ENCODE assay signal across 8 cellular contexts in genomic region chr7:101163281-101164070, GRCh38. TPM values are rescaled to one million over a fixed set of nuclear protein-coding genes. Genes with fewer than 3 reads are reported as not detected.
A peak's percentile ranks its signal among the peaks of the same experiment; 100 is the strongest.
DNase-seq lines count a peak whose midpoint lies in the region; TF ChIP-seq lines count a peak whose summit lies in the region.

No MANE protein-coding gene starts in this region.

- BruUV-seq in Calu3 (replicated peaks; lab: Mats Ljungman, UMichigan), result no TSS peak

- peaks cover 28% of the 10 kb centered on the region for H3K4me1 Mint-ChIP-seq in Calu3 (ENCODE audit: low read depth, unreplicated experiment)
- H3K4me1 Mint-ChIP-seq in HFFc6 (ENCODE audit: low read depth), result peaks cover 48% of the 10 kb centered on the region

- H3K36me3 ChIP-seq in ectodermal cell (ENCODE audit: control insufficient read depth, insufficient read depth, low read length) (no peaks in the 10 kb centered on the region), neuron (ENCODE audit: insufficient read depth, low read length) (peaks cover 13% of the 10 kb centered on the region), uterus (no peaks in the 10 kb centered on the region)

- H3K27me3 ChIP-seq in ectodermal cell (ENCODE audit: control insufficient read depth, insufficient read depth, low read length, poor library complexity, severe bottlenecking), result peaks cover 74% of the 10 kb centered on the region
- H3K27me3 ChIP-seq in neuron (ENCODE audit: insufficient read depth, low read length), result peaks cover 16% of the 10 kb centered on the region
- H3K27me3 ChIP-seq in uterus, result peaks cover 30 to 32% of the 10 kb centered on the region in 2 donors

- intact Hi-C loops in Calu3 (cut with micrococcal nuclease; ENCODE audit: unreplicated experiment) (no loop called here), posterior vena cava (cut with DNase I) (loop anchor here (5.0 to 10.0 kb wide), 2 partner anchors 111 to 719 kb away; no protein-coding TSS in a partner anchor), uterus (cut with DNase I; ENCODE audit: low total_unique reads) (no loop called here)

- TF ChIP-seq POLR2A in uterus (IDR thresholded peaks at IDR 0.05), result no peak

- no peaks in the 10 kb centered on the region for H3K9me3 Mint-ChIP-seq in Calu3 (ENCODE audit: low read depth, unreplicated experiment)
- no peaks in the 10 kb centered on the region for H3K9me3 Mint-ChIP-seq in HFFc6

- no peak overlapping the region for H3K27ac ChIP-seq in ectodermal cell (ENCODE audit: insufficient read depth, low read depth, low read length, poor library complexity, severe bottlenecking)
- H3K27ac ChIP-seq in uterus, result no peak overlapping the region

- DNase-seq in Calu3 (peak; percentile 44), HFFc6 (no peak), RPMI8226 (peak; percentile 59), posterior vena cava (ENCODE audit: low spot score) (no peak), uterus (no peak), AML-193 (lab: John Stamatoyannopoulos, UW) (no peak)

- H3K4me1 ChIP-seq in ectodermal cell (ENCODE audit: control insufficient read depth, insufficient read depth, low read length), result peaks cover 57% of the 10 kb centered on the region
- H3K4me1 ChIP-seq in neuron (ENCODE audit: insufficient read depth, low read length), result peaks cover 73% of the 10 kb centered on the region
- H3K4me1 ChIP-seq in uterus, result peaks cover 6 to 23% of the 10 kb centered on the region in 2 donors

- no peak overlapping the region for H2AFZ ChIP-seq in neuron (ENCODE audit: low read depth, low read length)

- no peak overlapping the region for H3K27ac Mint-ChIP-seq in Calu3 (ENCODE audit: unreplicated experiment)
- no peak overlapping the region for H3K27ac Mint-ChIP-seq in HFFc6

- H3K36me3 Mint-ChIP-seq in Calu3 (ENCODE audit: insufficient read depth, unreplicated experiment), result peaks cover 58% of the 10 kb centered on the region
- H3K36me3 Mint-ChIP-seq in HFFc6 (ENCODE audit: low read depth), result peaks cover 13% of the 10 kb centered on the region; the same call in 1 of the 2 replicates

- H3K4me3 ChIP-seq in ectodermal cell (ENCODE audit: insufficient read depth, low read depth, low read length) (peak overlapping the region; percentile 35), neuron (ENCODE audit: low read length) (peak overlapping the region; percentile 53), uterus (peak overlapping the region in 1 of 2 donors; percentile 36)

- CTCF ChIA-PET in Calu3 (lab: Charles Lee), result interaction anchor here (1.2 kb wide), 1 partner anchor 19 kb away, joined by 3 read pairs; no protein-coding TSS in a partner anchor

- H3K27me3 Mint-ChIP-seq in Calu3 (ENCODE audit: unreplicated experiment) (peaks cover 36% of the 10 kb centered on the region), HFFc6 (ENCODE audit: insufficient read depth) (peaks cover 32% of the 10 kb centered on the region)

- H3K9me3 ChIP-seq in ectodermal cell (ENCODE audit: control insufficient read depth, low read length) (no peaks in the 10 kb centered on the region), neuron (ENCODE audit: low read length) (no peaks in the 10 kb centered on the region), uterus (no peaks in the 10 kb centered on the region)

- TF ChIP-seq CTCF in Calu3 (IDR thresholded peaks at IDR 0.05; ENCODE audit: unreplicated experiment) (no peak), HFFc6 (IDR thresholded peaks at IDR 0.05) (no peak), uterus (IDR thresholded peaks at IDR 0.05) (no peak)

- WGBS in ectodermal cell, 2 experiments, result 0% methylated on average over 92 of the region's 92 CpGs

- peak overlapping the region; percentile 70 for H3K4me3 Mint-ChIP-seq in Calu3 (ENCODE audit: low read depth, unreplicated experiment)
- peak overlapping the region; percentile 63 for H3K4me3 Mint-ChIP-seq in HFFc6

RNA-seq across cellular contexts. Expression of gene VGF, which starts 1.9 kb away (rescaled TPM):
- total RNA-seq in Calu3 (2022), result 0.14 and 0.81 TPM in 2 replicates
- under 1 TPM; 0.19 to 0.78 (median 0.35) TPM for total RNA-seq in HFFc6 (2021; fragmentation: NEBNext Ultra II Directional; extraction: Animal tissue kit (Norgen Biotek cat#: 25700))
- polyA plus RNA-seq in ectodermal cell (2013, experiment 1 of 4), result 7.0 TPM
- 3.8 TPM for polyA plus RNA-seq in ectodermal cell (2013, experiment 2 of 4)
- 3.1 TPM for polyA plus RNA-seq in ectodermal cell (2013, experiment 3 of 4)
- 2.4 TPM for polyA plus RNA-seq in ectodermal cell (2013, experiment 4 of 4)
- total RNA-seq in posterior vena cava, result not detected
- total RNA-seq in uterus, result under 1 TPM in 1 of 4 donors, not detected in 3; 0.14 TPM

RNA-seq across cellular contexts. Expression of gene AP1S1, which starts 9.2 kb away (rescaled TPM):
- total RNA-seq in Calu3 (2022) (45.6 and 61.6 TPM in 2 replicates), posterior vena cava (10 to 100 TPM; 21.5 to 22.7 TPM), uterus (10 to 100 TPM in 3 of 4 donors, 1 to 10 TPM in 1; 9.2 to 59.6 (median 30.2) TPM)
- total RNA-seq in HFFc6 (2021; fragmentation: NEBNext Ultra II Directional; extraction: Animal tissue kit (Norgen Biotek cat#: 25700)), result 100 to 1,000 TPM; 154 to 176 (median 166) TPM
- 57.2 TPM for polyA plus RNA-seq in ectodermal cell (2013, experiment 1 of 4)
- polyA plus RNA-seq in ectodermal cell (2013, experiment 2 of 4), result 50.0 TPM
- 43.9 TPM for polyA plus RNA-seq in ectodermal cell (2013, experiment 3 of 4)
- polyA plus RNA-seq in ectodermal cell (2013, experiment 4 of 4), result 47.8 TPM

RNA-seq across cellular contexts. Expression of gene NAT16, which starts 16.6 kb away (rescaled TPM):
- total RNA-seq in Calu3 (2022) (not detected in 2 replicates), posterior vena cava (not detected), uterus (not detected)
- total RNA-seq in HFFc6 (2021; fragmentation: NEBNext Ultra II Directional; extraction: Animal tissue kit (Norgen Biotek cat#: 25700)), result not detected
- 0.96 TPM for polyA plus RNA-seq in ectodermal cell (2013, experiment 1 of 4)
- polyA plus RNA-seq in ectodermal cell (2013, experiment 2 of 4), result 0.46 TPM
- 0.48 TPM for polyA plus RNA-seq in ectodermal cell (2013, experiment 3 of 4)
- 0.89 TPM for polyA plus RNA-seq in ectodermal cell (2013, experiment 4 of 4)

RNA-seq across cellular contexts. Expression of gene SERPINE1, which starts 36.6 kb away (rescaled TPM):
- total RNA-seq in Calu3 (2022), result 1.1 and 1.8 TPM in 2 replicates
- total RNA-seq in HFFc6 (2021; fragmentation: NEBNext Ultra II Directional; extraction: Animal tissue kit (Norgen Biotek cat#: 25700)), result 1,000 to 10,000 TPM in 4 of 6 experiments, 100 to 1,000 TPM in 2; 906 to 2,092 (median 1,052) TPM
- 2.8 TPM for polyA plus RNA-seq in ectodermal cell (2013, experiment 1 of 4)
- polyA plus RNA-seq in ectodermal cell (2013, experiment 2 of 4), result 1.7 TPM
- 2.7 TPM for polyA plus RNA-seq in ectodermal cell (2013, experiment 3 of 4)
- polyA plus RNA-seq in ectodermal cell (2013, experiment 4 of 4), result 3.0 TPM
- 100 to 1,000 TPM in 1 of 2 donors, 10 to 100 TPM in 1; 77.3 to 240 TPM for total RNA-seq in posterior vena cava
- 10 to 100 TPM in 1 of 4 donors, 1 to 10 TPM in 2, under 1 TPM in 1; 0.51 to 10.6 (median 5.5) TPM for total RNA-seq in uterus

RNA-seq across cellular contexts. Expression of gene MOGAT3, which starts 37.4 kb away (rescaled TPM):
- not detected in 2 replicates for total RNA-seq in Calu3 (2022)
- total RNA-seq in HFFc6 (2021; fragmentation: NEBNext Ultra II Directional; extraction: Animal tissue kit (Norgen Biotek cat#: 25700)), result not detected
- not detected for polyA plus RNA-seq in ectodermal cell (2013, experiment 1 of 4)
- not detected for polyA plus RNA-seq in ectodermal cell (2013, experiment 2 of 4)
- polyA plus RNA-seq in ectodermal cell (2013, experiment 3 of 4), result not detected
- polyA plus RNA-seq in ectodermal cell (2013, experiment 4 of 4), result not detected
- not detected for total RNA-seq in posterior vena cava
- total RNA-seq in uterus, result not detected

Comparison
In these comparisons a context has a peak if more than half of its experiments do, and no peak if none do; other contexts are left out.
1. DNase-seq: peak in Calu3 (single experiment) and RPMI8226 (single experiment); none in HFFc6 (single experiment), posterior vena cava (single experiment), uterus (0 of 2) and AML-193 (0 of 2).
2. intact Hi-C loops: an anchor here in posterior vena cava (5.0 to 10.0 kb wide); none called in Calu3 and uterus.